Comparison of ENCODE assay signal across 32 cellular contexts in genomic region chr15:62821384-62822131, GRCh38.
DNase-seq lines count a peak whose midpoint lies in the region; ATAC-seq, FAIRE-seq and TF ChIP-seq lines count a peak whose summit lies in the region.
"Had no signal": no experiment of that assay in that cellular context is flagged by ENCODE, and none has a peak within 500 bp of the region (broad histone marks: within the 10 kb centered on the region; RNA-seq: fewer than 3 reads in every experiment).

No MANE protein-coding gene starts in this region.

- H3K9me3 ChIP-seq in kidney (ENCODE audit: control insufficient read depth in 1 of 2, low read length in 2 of 2) (no peaks in the 10 kb centered on the region), mucosa of descending colon (no peaks in the 10 kb centered on the region), transverse colon (no peaks in the 10 kb centered on the region)
- H3K9me3 ChIP-seq: heart left ventricle, suprapubic skin, uterus had no signal

- FAIRE-seq in kidney (lab: Jason Lieb, UNC): peak; percentile 76
- FAIRE-seq: GM18507 had no signal

- no peaks in the 10 kb centered on the region for H3K27me3 ChIP-seq in transverse colon
- H3K27me3 ChIP-seq: heart left ventricle, neural progenitor cell, suprapubic skin, uterus had no signal

- intact Hi-C loops in kidney (cut with DNase I) (no loop called here), mucosa of descending colon (cut with DNase I, micrococcal nuclease) (no loop called here), transverse colon (cut with DNase I; ENCODE audit: low total_unique reads) (no loop called here)

- no peak for TF ChIP-seq CTCF in kidney (IDR thresholded peaks at IDR 0.05; ENCODE audit: borderline replicate concordance, extremely low read depth, insufficient read depth)
- no peak for TF ChIP-seq CTCF in mucosa of descending colon (IDR thresholded peaks at IDR 0.05)
- TF ChIP-seq CTCF in transverse colon (IDR thresholded peaks at IDR 0.05): no peak

- peak; percentile 37 for TF ChIP-seq POLR2A in transverse colon (IDR thresholded peaks at IDR 0.05)

- peak; percentile 84 for ATAC-seq in mucosa of descending colon
- no peak for ATAC-seq in HG03442 (IDR thresholded peaks at IDR 0.05; ENCODE audit: unreplicated experiment)
- no peak for ATAC-seq in HG03175 (IDR thresholded peaks at IDR 0.05; ENCODE audit: unreplicated experiment)
- ATAC-seq: HCT116; heart left ventricle; left ventricle myocardium superior; Panc1; sciatic nerve; stimulated activated naive B cell treated with anti-CD40 and anti-IgM and Interleukin-4, amounts not matched to agents 10 μg/mL and 1 μg/mL and 100 μg/mL, for 72 hours; T-cell had no signal

- 46 to 68% methylated on average over 7 to 10 of the region's 10 CpGs for WGBS in transverse colon (ENCODE audit: low coverage in 1 of 2), 2 donors

- H3K4me1 ChIP-seq in kidney (ENCODE audit: control insufficient read depth in 1 of 2, insufficient read depth in 1 of 2, low read depth in 1 of 2, low read length in 2 of 2) (peaks cover 14 to 37% of the 10 kb centered on the region in 2 donors), mucosa of descending colon (ENCODE audit: low read depth) (peaks cover 21% of the 10 kb centered on the region), transverse colon (peaks cover 3 to 50% (median 32%) of the 10 kb centered on the region in 4 donors)
- H3K4me1 ChIP-seq: suprapubic skin had no signal

- peaks cover 5 to 9% of the 10 kb centered on the region in 2 donors for H3K36me3 ChIP-seq in kidney (ENCODE audit: control insufficient read depth in 1 of 2, insufficient read depth in 2 of 2, low read length in 2 of 2)
- no peaks in the 10 kb centered on the region for H3K36me3 ChIP-seq in mucosa of descending colon (ENCODE audit: low read depth)
- H3K36me3 ChIP-seq in transverse colon: no peaks in the 10 kb centered on the region
- H3K36me3 ChIP-seq: neural progenitor cell, uterus had no signal

- peak overlapping the region; percentile 72 to 84 for H3K27ac ChIP-seq in kidney (ENCODE audit: low read depth in 2 of 2, low read length in 2 of 2)
- H3K27ac ChIP-seq in transverse colon: peak overlapping the region; percentile 81 to 85 (median 82)
- H3K27ac ChIP-seq: heart left ventricle, neural progenitor cell, suprapubic skin, uterus had no signal

- in situ Hi-C loops in transverse colon (cut with MboI; ENCODE audit: low pct_ligation_motif_present in 1 of 4, low pct_unique_long_range_greater_than_20kb in 1 of 4, low sequenced_read_pairs in 3 of 4): no loop called here

- no peak overlapping the region for H3K9ac ChIP-seq in kidney (ENCODE audit: low read length in 2 of 2)
- H3K9ac ChIP-seq: neural progenitor cell had no signal

- no peak for TF ChIP-seq EP300 in transverse colon (IDR thresholded peaks at IDR 0.05; ENCODE audit: low read depth)

- DNase-seq in LoVo (ENCODE audit: low spot score) (peak; percentile 62), kidney (no peak), mucosa of descending colon (peak in 1 of 3 donors; percentile 67), transverse colon (peak; percentile 46), COR-L47 (lab: John Stamatoyannopoulos, UW) (no peak), hypothalamus (lab: John Stamatoyannopoulos, UW) (no peak)
- DNase-seq: activated CD4-positive, alpha-beta T cell treated with anti-CD3 and anti-CD28 coated beads, Interleukin-2, amount 50 U/mL, for 4 hours; activated CD4-positive, CD25-positive, alpha-beta regulatory T cell; activated CD8-positive, alpha-beta memory T cell treated with anti-CD3 and anti-CD28 coated beads, Interleukin-2, amount 50 U/mL, for 4 hours; activated naive CD4-positive, alpha-beta T cell treated with anti-CD3 and anti-CD28 coated beads, Interleukin-2, amount 10 ng/mL, durations not matched to agents 7 days and 5 days; C1 segment of cervical spinal cord; DND-41; effector CD8-positive, alpha-beta T cell; heart left ventricle; left ventricle myocardium superior; NCI-H1092 treated with DMSO at 0.1 percent for 48 hours; NCI-H2029; NCI-H2227 treated with DMSO at 0.1 percent for 48 hours; NCI-H69; SIG-M5; stimulated activated CD4-positive, alpha-beta T cell treated with anti-CD3 and anti-CD28 coated beads, Interleukin-4, amount 100 ng/mL, for 4 hours; stimulated activated naive B cell treated with anti-CD40 and anti-IgM and Interleukin-4, amounts not matched to agents 10 μg/mL and 1 μg/mL and 100 μg/mL, for 72 hours; T-cell; uterus had no signal

- H3K4me3 ChIP-seq in kidney (ENCODE audit: low read length in 2 of 2): no peak overlapping the region
- H3K4me3 ChIP-seq in mucosa of descending colon: no peak overlapping the region
- H3K4me3 ChIP-seq in transverse colon: no peak overlapping the region
- H3K4me3 ChIP-seq: heart left ventricle, neural progenitor cell, suprapubic skin, uterus had no signal

Comparison
In these comparisons a context has a peak if more than half of its experiments do, and no peak if none do; other contexts are left out.
1. DNase-seq: peak in LoVo (single experiment) and transverse colon (single experiment); none in kidney (single experiment), COR-L47 (single experiment) and hypothalamus (0 of 51).